15 cellular contexts compared by ENCODE assay signal in genomic region chr5:124871299-124871698, GRCh38.
DNase-seq lines count a peak whose midpoint lies in the region; ATAC-seq lines count a peak whose summit lies in the region.
"Had no signal": no experiment of that assay in that cellular context is flagged by ENCODE, and none has a peak within 500 bp of the region (broad histone marks: within the 10 kb centered on the region; RNA-seq: fewer than 3 reads in every experiment).

No MANE protein-coding gene starts in this region.

- intact Hi-C loops in cardiac septum (cut with DNase I), result no loop called here

- DNase-seq in DMS 273 treated with DMSO at 0.1 percent for 48 hours (lab: John Stamatoyannopoulos, UW) (peak; percentile 23), NCI-H1105 (lab: John Stamatoyannopoulos, UW) (peak; percentile 5), astrocyte of the hippocampus (ENCODE audit: low read depth, low spot score) (peak; percentile 94), kidney glomerular epithelial cell (lab: John Stamatoyannopoulos, UW) (peak; percentile 12), NCI-H1417 treated with DMSO at 0.1 percent for 48 hours (lab: John Stamatoyannopoulos, UW) (no peak), cardiac septum (ENCODE audit: low spot score) (no peak)
- DNase-seq in activated T-cell treated with anti-CD3 and anti-CD28 coated beads, Interleukin-2, amount 50 U/mL, for 72 hours, result no peak
- DNase-seq: activated CD8-positive, alpha-beta memory T cell treated with anti-CD3 and anti-CD28 coated beads, Interleukin-2, amount 50 U/mL, for 4 hours; right lobe of liver; stimulated activated CD4-positive, alpha-beta T cell treated with anti-CD3 and anti-CD28 coated beads, Interleukin-4, amount 100 ng/mL, for 4 hours; T-helper 1 cell; upper lobe of left lung had no signal

- no peak overlapping the region for H3K4me3 Mint-ChIP-seq in activated T-cell treated with anti-CD3 and anti-CD28 coated beads, Interleukin-2, amount 50 U/mL, for 72 hours
- H3K4me3 Mint-ChIP-seq: activated naive CD4-positive, alpha-beta T cell treated with anti-CD3 and anti-CD28 coated beads, Interleukin-2, amount 50 U/mL, for 24 hours had no signal

- no peak for ATAC-seq in activated T-cell treated with anti-CD3 and anti-CD28 coated beads, Interleukin-2, amount 50 U/mL, for 72 hours (replicated peaks in 1 of 2)
- no peak for ATAC-seq in HG03457 (IDR thresholded peaks at IDR 0.05; ENCODE audit: unreplicated experiment)
- ATAC-seq: activated CD4-positive, CD25-positive, alpha-beta regulatory T cell treated with anti-CD3 and anti-CD28 coated beads, Interleukin-2, amount 50 U/mL, for 24 hours; right lobe of liver had no signal

- peaks cover 0 to 5% of the 10 kb centered on the region in 2 donors for H3K9me3 Mint-ChIP-seq in activated T-cell treated with anti-CD3 and anti-CD28 coated beads, Interleukin-2, amount 50 U/mL, for 72 hours
- H3K9me3 Mint-ChIP-seq: activated naive CD4-positive, alpha-beta T cell treated with anti-CD3 and anti-CD28 coated beads, Interleukin-2, amount 50 U/mL, for 24 hours had no signal

- no peak overlapping the region for H3K27ac Mint-ChIP-seq in activated T-cell treated with anti-CD3 and anti-CD28 coated beads, Interleukin-2, amount 50 U/mL, for 72 hours

- H3K4me1 Mint-ChIP-seq in activated T-cell treated with anti-CD3 and anti-CD28 coated beads, Interleukin-2, amount 50 U/mL, for 72 hours (ENCODE audit: low read depth), result peaks cover 6% of the 10 kb centered on the region

- H3K36me3 Mint-ChIP-seq in activated T-cell treated with anti-CD3 and anti-CD28 coated beads, Interleukin-2, amount 50 U/mL, for 72 hours (ENCODE audit: insufficient read depth in 2 of 2), result no peaks in the 10 kb centered on the region
- H3K36me3 Mint-ChIP-seq: activated naive CD4-positive, alpha-beta T cell treated with anti-CD3 and anti-CD28 coated beads, Interleukin-2, amount 50 U/mL, for 24 hours had no signal

- H3K27me3 Mint-ChIP-seq in activated T-cell treated with anti-CD3 and anti-CD28 coated beads, Interleukin-2, amount 50 U/mL, for 72 hours (ENCODE audit: low read depth), result peaks cover 7% of the 10 kb centered on the region
- H3K27me3 Mint-ChIP-seq: activated naive CD4-positive, alpha-beta T cell treated with anti-CD3 and anti-CD28 coated beads, Interleukin-2, amount 50 U/mL, for 24 hours had no signal

Comparison
In these comparisons a context has a peak if more than half of its experiments do, and no peak if none do; other contexts are left out.
1. DNase-seq: peak in DMS 273 treated with DMSO at 0.1 percent for 48 hours (single experiment), NCI-H1105 (single experiment), astrocyte of the hippocampus (single experiment) and kidney glomerular epithelial cell (single experiment); none in activated T-cell treated with anti-CD3 and anti-CD28 coated beads, Interleukin-2, amount 50 U/mL, for 72 hours (0 of 2), NCI-H1417 treated with DMSO at 0.1 percent for 48 hours (single experiment) and cardiac septum (single experiment).